In the genomic region with DNA sequence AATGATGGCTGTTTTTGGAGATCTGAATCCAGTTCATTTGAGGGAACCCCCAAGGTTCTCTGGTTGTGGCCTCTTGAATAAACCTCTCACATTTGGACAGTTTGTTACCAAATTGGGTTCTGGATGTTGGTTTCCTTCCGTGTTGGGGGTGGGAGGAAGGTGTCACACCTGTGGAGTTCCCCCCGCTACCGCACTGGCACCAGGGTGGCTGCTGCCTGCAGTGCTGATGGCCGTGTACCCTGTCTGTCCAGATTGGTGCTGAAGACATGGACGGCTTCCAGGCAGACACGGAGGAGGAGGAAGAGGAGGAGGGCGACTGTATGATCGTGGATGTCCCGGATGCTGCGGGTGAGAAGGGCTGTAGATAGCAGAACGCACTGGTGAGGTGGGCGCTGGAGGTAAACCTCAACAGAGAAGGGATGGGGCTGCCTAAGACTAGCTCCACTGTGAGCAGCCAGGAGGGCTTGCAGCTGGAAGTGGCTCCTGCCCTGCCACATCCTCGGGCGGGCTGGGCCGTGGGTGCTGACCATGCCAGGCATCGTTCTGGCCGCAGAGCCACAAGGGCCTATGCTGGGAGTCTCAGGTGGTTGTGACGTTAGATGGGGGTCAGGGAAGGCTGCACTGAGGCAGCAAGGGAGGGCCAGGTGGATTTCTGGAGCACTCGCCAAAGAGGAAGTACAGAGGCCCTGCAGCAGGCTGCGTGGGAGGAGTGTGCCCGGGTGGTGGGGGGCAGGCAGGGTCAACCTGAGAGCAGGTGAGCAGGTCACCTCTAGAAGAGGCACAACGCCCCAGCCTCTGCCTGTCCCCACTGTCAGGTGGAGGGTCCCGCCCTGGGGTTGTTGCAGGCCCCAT, we compare ENCODE assay signal across 1 cellular context.
TF ChIP-seq lines count a peak whose summit lies in the region.

No MANE protein-coding gene starts in this region.

TF ChIP-seq in GM23338, 12 proteins besides CTCF, POLR2A, EP300 and RAD21:
- TF ChIP-seq, protein P1, sequence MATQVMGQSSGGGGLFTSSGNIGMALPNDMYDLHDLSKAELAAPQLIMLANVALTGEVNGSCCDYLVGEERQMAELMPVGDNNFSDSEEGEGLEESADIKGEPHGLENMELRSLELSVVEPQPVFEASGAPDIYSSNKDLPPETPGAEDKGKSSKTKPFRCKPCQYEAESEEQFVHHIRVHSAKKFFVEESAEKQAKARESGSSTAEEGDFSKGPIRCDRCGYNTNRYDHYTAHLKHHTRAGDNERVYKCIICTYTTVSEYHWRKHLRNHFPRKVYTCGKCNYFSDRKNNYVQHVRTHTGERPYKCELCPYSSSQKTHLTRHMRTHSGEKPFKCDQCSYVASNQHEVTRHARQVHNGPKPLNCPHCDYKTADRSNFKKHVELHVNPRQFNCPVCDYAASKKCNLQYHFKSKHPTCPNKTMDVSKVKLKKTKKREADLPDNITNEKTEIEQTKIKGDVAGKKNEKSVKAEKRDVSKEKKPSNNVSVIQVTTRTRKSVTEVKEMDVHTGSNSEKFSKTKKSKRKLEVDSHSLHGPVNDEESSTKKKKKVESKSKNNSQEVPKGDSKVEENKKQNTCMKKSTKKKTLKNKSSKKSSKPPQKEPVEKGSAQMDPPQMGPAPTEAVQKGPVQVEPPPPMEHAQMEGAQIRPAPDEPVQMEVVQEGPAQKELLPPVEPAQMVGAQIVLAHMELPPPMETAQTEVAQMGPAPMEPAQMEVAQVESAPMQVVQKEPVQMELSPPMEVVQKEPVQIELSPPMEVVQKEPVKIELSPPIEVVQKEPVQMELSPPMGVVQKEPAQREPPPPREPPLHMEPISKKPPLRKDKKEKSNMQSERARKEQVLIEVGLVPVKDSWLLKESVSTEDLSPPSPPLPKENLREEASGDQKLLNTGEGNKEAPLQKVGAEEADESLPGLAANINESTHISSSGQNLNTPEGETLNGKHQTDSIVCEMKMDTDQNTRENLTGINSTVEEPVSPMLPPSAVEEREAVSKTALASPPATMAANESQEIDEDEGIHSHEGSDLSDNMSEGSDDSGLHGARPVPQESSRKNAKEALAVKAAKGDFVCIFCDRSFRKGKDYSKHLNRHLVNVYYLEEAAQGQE (IDR thresholded peaks at IDR 0.05; ENCODE audit: unreplicated experiment): no peak
- TF ChIP-seq JUNB (IDR thresholded peaks at IDR 0.05; ENCODE audit: unreplicated experiment) (no peak), CREB1 (CRISPR knock-in tag; IDR thresholded peaks at IDR 0.05; ENCODE audit: low read depth) (no peak), STAT1 (IDR thresholded peaks at IDR 0.05; ENCODE audit: unreplicated experiment) (no peak), EZH2 (IDR thresholded peaks at IDR 0.05; ENCODE audit: low read depth, unreplicated experiment) (no peak), EZH2phosphoT487 (IDR thresholded peaks at IDR 0.05; ENCODE audit: unreplicated experiment) (no peak), ZNF114 (CRISPR knock-in tag; IDR thresholded peaks at IDR 0.05) (no peak), POLR2AphosphoS5 (IDR thresholded peaks at IDR 0.05; ENCODE audit: low read depth) (no peak; the same call in 1 of the 2 replicates), ZNF331 (CRISPR knock-in tag; IDR thresholded peaks at IDR 0.05; ENCODE audit: low read depth) (no peak), NANOG (IDR thresholded peaks at IDR 0.05; ENCODE audit: borderline replicate concordance) (no peak)
- TF ChIP-seq, protein P2, sequence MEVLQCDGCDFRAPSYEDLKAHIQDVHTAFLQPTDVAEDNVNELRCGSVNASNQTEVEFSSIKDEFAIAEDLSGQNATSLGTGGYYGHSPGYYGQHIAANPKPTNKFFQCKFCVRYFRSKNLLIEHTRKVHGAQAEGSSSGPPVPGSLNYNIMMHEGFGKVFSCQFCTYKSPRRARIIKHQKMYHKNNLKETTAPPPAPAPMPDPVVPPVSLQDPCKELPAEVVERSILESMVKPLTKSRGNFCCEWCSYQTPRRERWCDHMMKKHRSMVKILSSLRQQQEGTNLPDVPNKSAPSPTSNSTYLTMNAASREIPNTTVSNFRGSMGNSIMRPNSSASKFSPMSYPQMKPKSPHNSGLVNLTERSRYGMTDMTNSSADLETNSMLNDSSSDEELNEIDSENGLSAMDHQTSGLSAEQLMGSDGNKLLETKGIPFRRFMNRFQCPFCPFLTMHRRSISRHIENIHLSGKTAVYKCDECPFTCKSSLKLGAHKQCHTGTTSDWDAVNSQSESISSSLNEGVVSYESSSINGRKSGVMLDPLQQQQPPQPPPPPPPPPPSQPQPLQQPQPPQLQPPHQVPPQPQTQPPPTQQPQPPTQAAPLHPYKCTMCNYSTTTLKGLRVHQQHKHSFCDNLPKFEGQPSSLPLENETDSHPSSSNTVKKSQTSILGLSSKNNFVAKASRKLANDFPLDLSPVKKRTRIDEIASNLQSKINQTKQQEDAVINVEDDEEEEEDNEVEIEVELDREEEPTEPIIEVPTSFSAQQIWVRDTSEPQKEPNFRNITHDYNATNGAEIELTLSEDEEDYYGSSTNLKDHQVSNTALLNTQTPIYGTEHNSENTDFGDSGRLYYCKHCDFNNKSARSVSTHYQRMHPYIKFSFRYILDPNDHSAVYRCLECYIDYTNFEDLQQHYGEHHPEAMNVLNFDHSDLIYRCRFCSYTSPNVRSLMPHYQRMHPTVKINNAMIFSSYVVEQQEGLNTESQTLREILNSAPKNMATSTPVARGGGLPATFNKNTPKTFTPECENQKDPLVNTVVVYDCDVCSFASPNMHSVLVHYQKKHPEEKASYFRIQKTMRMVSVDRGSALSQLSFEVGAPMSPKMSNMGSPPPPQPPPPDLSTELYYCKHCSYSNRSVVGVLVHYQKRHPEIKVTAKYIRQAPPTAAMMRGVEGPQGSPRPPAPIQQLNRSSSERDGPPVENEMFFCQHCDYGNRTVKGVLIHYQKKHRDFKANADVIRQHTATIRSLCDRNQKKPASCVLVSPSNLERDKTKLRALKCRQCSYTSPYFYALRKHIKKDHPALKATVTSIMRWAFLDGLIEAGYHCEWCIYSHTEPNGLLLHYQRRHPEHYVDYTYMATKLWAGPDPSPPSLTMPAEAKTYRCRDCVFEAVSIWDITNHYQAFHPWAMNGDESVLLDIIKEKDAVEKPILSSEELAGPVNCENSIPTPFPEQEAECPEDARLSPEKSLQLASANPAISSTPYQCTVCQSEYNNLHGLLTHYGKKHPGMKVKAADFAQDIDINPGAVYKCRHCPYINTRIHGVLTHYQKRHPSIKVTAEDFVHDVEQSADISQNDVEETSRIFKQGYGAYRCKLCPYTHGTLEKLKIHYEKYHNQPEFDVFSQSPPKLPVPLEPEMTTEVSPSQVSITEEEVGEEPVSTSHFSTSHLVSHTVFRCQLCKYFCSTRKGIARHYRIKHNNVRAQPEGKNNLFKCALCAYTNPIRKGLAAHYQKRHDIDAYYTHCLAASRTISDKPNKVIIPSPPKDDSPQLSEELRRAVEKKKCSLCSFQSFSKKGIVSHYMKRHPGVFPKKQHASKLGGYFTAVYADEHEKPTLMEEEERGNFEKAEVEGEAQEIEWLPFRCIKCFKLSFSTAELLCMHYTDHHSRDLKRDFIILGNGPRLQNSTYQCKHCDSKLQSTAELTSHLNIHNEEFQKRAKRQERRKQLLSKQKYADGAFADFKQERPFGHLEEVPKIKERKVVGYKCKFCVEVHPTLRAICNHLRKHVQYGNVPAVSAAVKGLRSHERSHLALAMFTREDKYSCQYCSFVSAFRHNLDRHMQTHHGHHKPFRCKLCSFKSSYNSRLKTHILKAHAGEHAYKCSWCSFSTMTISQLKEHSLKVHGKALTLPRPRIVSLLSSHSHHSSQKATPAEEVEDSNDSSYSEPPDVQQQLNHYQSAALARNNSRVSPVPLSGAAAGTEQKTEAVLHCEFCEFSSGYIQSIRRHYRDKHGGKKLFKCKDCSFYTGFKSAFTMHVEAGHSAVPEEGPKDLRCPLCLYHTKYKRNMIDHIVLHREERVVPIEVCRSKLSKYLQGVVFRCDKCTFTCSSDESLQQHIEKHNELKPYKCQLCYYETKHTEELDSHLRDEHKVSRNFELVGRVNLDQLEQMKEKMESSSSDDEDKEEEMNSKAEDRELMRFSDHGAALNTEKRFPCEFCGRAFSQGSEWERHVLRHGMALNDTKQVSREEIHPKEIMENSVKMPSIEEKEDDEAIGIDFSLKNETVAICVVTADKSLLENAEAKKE (CRISPR knock-in tag; IDR thresholded peaks at IDR 0.05): no peak
- TF ChIP-seq, protein P3, sequence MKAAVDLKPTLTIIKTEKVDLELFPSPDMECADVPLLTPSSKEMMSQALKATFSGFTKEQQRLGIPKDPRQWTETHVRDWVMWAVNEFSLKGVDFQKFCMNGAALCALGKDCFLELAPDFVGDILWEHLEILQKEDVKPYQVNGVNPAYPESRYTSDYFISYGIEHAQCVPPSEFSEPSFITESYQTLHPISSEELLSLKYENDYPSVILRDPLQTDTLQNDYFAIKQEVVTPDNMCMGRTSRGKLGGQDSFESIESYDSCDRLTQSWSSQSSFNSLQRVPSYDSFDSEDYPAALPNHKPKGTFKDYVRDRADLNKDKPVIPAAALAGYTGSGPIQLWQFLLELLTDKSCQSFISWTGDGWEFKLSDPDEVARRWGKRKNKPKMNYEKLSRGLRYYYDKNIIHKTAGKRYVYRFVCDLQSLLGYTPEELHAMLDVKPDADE (IDR thresholded peaks at IDR 0.05): no peak
TF ChIP-seq in GM23338: peak in this region for 0.
